Comparison of ENCODE assay signal across 39 cellular contexts in the genomic region with DNA sequence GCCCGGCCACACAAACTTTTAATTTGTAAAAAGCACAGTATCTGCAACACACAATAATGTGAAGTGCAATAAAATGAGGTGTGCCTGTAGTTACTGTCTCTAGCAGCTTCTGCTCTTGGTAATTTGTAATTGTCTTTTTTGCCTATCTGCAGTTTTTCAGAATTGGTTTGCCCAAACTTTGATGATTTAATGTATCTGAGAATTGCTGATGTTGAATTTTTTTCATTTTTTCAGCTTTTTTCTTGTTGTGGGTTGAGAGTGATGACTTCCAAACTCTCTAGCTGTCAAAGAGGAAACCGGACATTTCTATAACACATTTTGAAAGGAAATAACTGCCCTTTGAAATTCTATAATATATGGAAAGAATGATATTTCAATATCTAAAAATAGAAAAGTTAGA.
"Had no signal": no experiment of that assay in that cellular context is flagged by ENCODE, and none has a peak within 500 bp of the region (broad histone marks: within the 10 kb centered on the region; RNA-seq: fewer than 3 reads in every experiment).

No MANE protein-coding gene starts in this region.

- H3K9me3 Mint-ChIP-seq: activated naive CD8-positive, alpha-beta T cell treated with anti-CD3 and anti-CD28 coated beads for 36 hours; brain had no signal

- H3K27ac Mint-ChIP-seq: activated naive CD4-positive, alpha-beta T cell treated with anti-CD3 and anti-CD28 coated beads for 36 hours; activated naive CD4-positive, alpha-beta T cell treated with anti-CD3 and anti-CD28 coated beads, Interleukin-2, amount 50 U/mL, for 24 hours; activated naive CD4-positive, alpha-beta T cell treated with anti-CD3 and anti-CD28 coated beads, Interleukin-2, amount 50 U/mL, for 72 hours; activated naive CD8-positive, alpha-beta T cell; activated naive CD8-positive, alpha-beta T cell treated with anti-CD3 and anti-CD28 coated beads for 36 hours; activated naive CD8-positive, alpha-beta T cell treated with anti-CD3 and anti-CD28 coated beads, Interleukin-2, amount 10 ng/mL, durations not matched to agents 7 days and 5 days; activated naive CD8-positive, alpha-beta T cell treated with anti-CD3 and anti-CD28 coated beads, Interleukin-2, amount 50 U/mL, for 24 hours; activated T-cell treated with anti-CD3 and anti-CD28 coated beads, Interleukin-2, amount 50 U/mL, for 24 hours; activated T-cell treated with anti-CD3 and anti-CD28 coated beads, Interleukin-2, amount 50 U/mL, for 72 hours; activated T-helper 1 cell treated with anti-CD3 and anti-CD28 coated beads, Interleukin-12 subunit alpha, Interleukin-12 subunit beta, Interleukin-2, Interleukin-4 antibody, amounts not matched to agents 30 ng/mL and 10 ng/mL and 1 ng/mL, durations not matched to agents 14 hours and 24 hours and 36 hours; activated T-helper 17 cell treated with anti-CD3 and anti-CD28 coated beads, Interleukin-2, amount 50 U/mL, for 72 hours; activated T-helper 2 cell treated with anti-CD3 and anti-CD28 coated beads, Interferon-gamma antibody, Interleukin-2, Interleukin-4, amounts not matched to agents 10 μg/mL and 5 μg/mL and 100 μg/mL, durations not matched to agents 14 hours and 24 hours and 36 hours; brain had no signal

- H3K27ac ChIP-seq: adrenal gland, ascending aorta, body of pancreas, brain microvascular endothelial cell, breast epithelium, cardiac muscle cell had no signal

- H3K27me3 Mint-ChIP-seq: activated naive CD4-positive, alpha-beta T cell treated with anti-CD3 and anti-CD28 coated beads, Interleukin-2, amount 50 U/mL, for 24 hours; activated naive CD8-positive, alpha-beta T cell; activated naive CD8-positive, alpha-beta T cell treated with anti-CD3 and anti-CD28 coated beads for 36 hours; activated naive CD8-positive, alpha-beta T cell treated with anti-CD3 and anti-CD28 coated beads, Interleukin-2, amount 10 ng/mL, durations not matched to agents 7 days and 5 days; activated naive CD8-positive, alpha-beta T cell treated with anti-CD3 and anti-CD28 coated beads, Interleukin-2, amount 50 U/mL, for 24 hours; activated T-cell treated with anti-CD3 and anti-CD28 coated beads, Interleukin-2, amount 50 U/mL, for 24 hours; activated T-helper 17 cell treated with anti-CD3 and anti-CD28 coated beads, Interleukin-2, amount 50 U/mL, for 72 hours; brain; central memory CD8-positive, alpha-beta T cell had no signal

- H3K9me3 ChIP-seq: adrenal gland, ascending aorta, body of pancreas had no signal

- H3K36me3 ChIP-seq: adrenal gland, ascending aorta, brain microvascular endothelial cell, breast epithelium, cardiac muscle cell had no signal

- ATAC-seq: activated naive CD4-positive, alpha-beta T cell treated with anti-CD3 and anti-CD28 coated beads, Interleukin-2, amount 50 U/mL, for 72 hours; activated naive CD8-positive, alpha-beta T cell treated with anti-CD3 and anti-CD28 coated beads, Interleukin-2, amount 50 U/mL, for 24 hours; activated T-cell treated with anti-CD3 and anti-CD28 coated beads, Interleukin-2, amount 50 U/mL, for 4 hours; activated T-cell treated with anti-CD3 and anti-CD28 coated beads, Interleukin-2, amount 50 U/mL, for 72 hours; activated T-helper 17 cell treated with anti-CD3 and anti-CD28 coated beads, Interleukin-2, amount 50 U/mL, for 72 hours; body of pancreas had no signal

- FAIRE-seq: astrocyte, bronchial epithelial cell had no signal

- H3K36me3 Mint-ChIP-seq: activated naive CD4-positive, alpha-beta T cell treated with anti-CD3 and anti-CD28 coated beads, Interleukin-2, amount 50 U/mL, for 24 hours; activated naive CD8-positive, alpha-beta T cell treated with anti-CD3 and anti-CD28 coated beads for 36 hours; activated naive CD8-positive, alpha-beta T cell treated with anti-CD3 and anti-CD28 coated beads, Interleukin-2, amount 10 ng/mL, durations not matched to agents 7 days and 5 days; brain had no signal

- H3K4me3 ChIP-seq: adrenal gland, ascending aorta, body of pancreas, breast epithelium, cardiac muscle cell had no signal

- H3K4me1 Mint-ChIP-seq: activated naive CD4-positive, alpha-beta T cell treated with anti-CD3 and anti-CD28 coated beads, Interleukin-2, amount 50 U/mL, for 24 hours; activated naive CD8-positive, alpha-beta T cell treated with anti-CD3 and anti-CD28 coated beads for 36 hours; activated naive CD8-positive, alpha-beta T cell treated with anti-CD3 and anti-CD28 coated beads, Interleukin-2, amount 10 ng/mL, durations not matched to agents 7 days and 5 days; activated naive CD8-positive, alpha-beta T cell treated with anti-CD3 and anti-CD28 coated beads, Interleukin-2, amount 50 U/mL, for 24 hours; activated T-helper 17 cell treated with anti-CD3 and anti-CD28 coated beads, Interleukin-2, amount 50 U/mL, for 72 hours; brain; central memory CD8-positive, alpha-beta T cell had no signal

- H3K4me3 Mint-ChIP-seq: activated naive CD4-positive, alpha-beta T cell treated with anti-CD3 and anti-CD28 coated beads for 36 hours; activated naive CD4-positive, alpha-beta T cell treated with anti-CD3 and anti-CD28 coated beads, Interleukin-2, amount 50 U/mL, for 24 hours; activated naive CD8-positive, alpha-beta T cell; activated naive CD8-positive, alpha-beta T cell treated with anti-CD3 and anti-CD28 coated beads for 36 hours; activated naive CD8-positive, alpha-beta T cell treated with anti-CD3 and anti-CD28 coated beads, Interleukin-2, amount 10 ng/mL, durations not matched to agents 7 days and 5 days; activated naive CD8-positive, alpha-beta T cell treated with anti-CD3 and anti-CD28 coated beads, Interleukin-2, amount 50 U/mL, for 24 hours; activated T-cell treated with anti-CD3 and anti-CD28 coated beads, Interleukin-2, amount 50 U/mL, for 24 hours; activated T-cell treated with anti-CD3 and anti-CD28 coated beads, Interleukin-2, amount 50 U/mL, for 4 hours; activated T-cell treated with anti-CD3 and anti-CD28 coated beads, Interleukin-2, amount 50 U/mL, for 72 hours; activated T-helper 1 cell treated with anti-CD3 and anti-CD28 coated beads, Interleukin-12 subunit alpha, Interleukin-12 subunit beta, Interleukin-2, Interleukin-4 antibody, amounts not matched to agents 30 ng/mL and 10 ng/mL and 1 ng/mL, durations not matched to agents 14 hours and 24 hours and 36 hours; activated T-helper 17 cell treated with anti-CD3 and anti-CD28 coated beads, Interleukin-2, amount 50 U/mL, for 72 hours; brain; central memory CD8-positive, alpha-beta T cell had no signal

- DNase-seq: activated effector memory CD4-positive, alpha-beta T cell treated with anti-CD3 and anti-CD28 coated beads, Interleukin-2, amount 50 U/mL, for 16 hours; activated effector memory CD4-positive, alpha-beta T cell treated with Interleukin-2 at 50 U/mL for 16 hours; activated gamma-delta T cell; activated gamma-delta T cell treated with Interleukin-2 at 50 U/mL for 16 hours; activated naive CD4-positive, alpha-beta T cell; activated naive CD4-positive, alpha-beta T cell treated with anti-CD3 and anti-CD28 coated beads for 36 hours; activated naive CD4-positive, alpha-beta T cell treated with anti-CD3 and anti-CD28 coated beads, Interleukin-2, amount 50 U/mL, for 16 hours; activated naive CD4-positive, alpha-beta T cell treated with Interleukin-2 at 50 U/mL for 16 hours; activated naive CD8-positive, alpha-beta T cell treated with anti-CD3 and anti-CD28 coated beads for 36 hours; activated naive CD8-positive, alpha-beta T cell treated with anti-CD3 and anti-CD28 coated beads, Interleukin-2, amount 10 ng/mL, durations not matched to agents 7 days and 5 days; activated naive CD8-positive, alpha-beta T cell treated with anti-CD3 and anti-CD28 coated beads, Interleukin-2, amount 50 U/mL, for 24 hours; activated T-cell treated with anti-CD3 and anti-CD28 coated beads, Interleukin-2, amount 50 U/mL, for 1 hour; activated T-cell treated with anti-CD3 and anti-CD28 coated beads, Interleukin-2, amount 50 U/mL, for 24 hours; activated T-cell treated with anti-CD3 and anti-CD28 coated beads, Interleukin-2, amount 50 U/mL, for 4 hours; activated T-cell treated with anti-CD3 and anti-CD28 coated beads, Interleukin-2, amount 50 U/mL, for 48 hours; activated T-cell treated with anti-CD3 and anti-CD28 coated beads, Interleukin-2, amount 50 U/mL, for 72 hours; adrenal gland; amniotic stem cell; amygdala; anterior cingulate cortex; aorta; body of pancreas; brain microvascular endothelial cell; caudate nucleus; central memory CD4-positive, alpha-beta T cell; cerebellar nuclear complex had no signal

- H3K27me3 ChIP-seq: adrenal gland, ascending aorta, body of pancreas, brain microvascular endothelial cell, breast epithelium, cardiac muscle cell had no signal

- H3K4me1 ChIP-seq: adrenal gland, ascending aorta, body of pancreas, breast epithelium had no signal
